Comparison of ENCODE assay signal across 1 cellular context in the genomic region with DNA sequence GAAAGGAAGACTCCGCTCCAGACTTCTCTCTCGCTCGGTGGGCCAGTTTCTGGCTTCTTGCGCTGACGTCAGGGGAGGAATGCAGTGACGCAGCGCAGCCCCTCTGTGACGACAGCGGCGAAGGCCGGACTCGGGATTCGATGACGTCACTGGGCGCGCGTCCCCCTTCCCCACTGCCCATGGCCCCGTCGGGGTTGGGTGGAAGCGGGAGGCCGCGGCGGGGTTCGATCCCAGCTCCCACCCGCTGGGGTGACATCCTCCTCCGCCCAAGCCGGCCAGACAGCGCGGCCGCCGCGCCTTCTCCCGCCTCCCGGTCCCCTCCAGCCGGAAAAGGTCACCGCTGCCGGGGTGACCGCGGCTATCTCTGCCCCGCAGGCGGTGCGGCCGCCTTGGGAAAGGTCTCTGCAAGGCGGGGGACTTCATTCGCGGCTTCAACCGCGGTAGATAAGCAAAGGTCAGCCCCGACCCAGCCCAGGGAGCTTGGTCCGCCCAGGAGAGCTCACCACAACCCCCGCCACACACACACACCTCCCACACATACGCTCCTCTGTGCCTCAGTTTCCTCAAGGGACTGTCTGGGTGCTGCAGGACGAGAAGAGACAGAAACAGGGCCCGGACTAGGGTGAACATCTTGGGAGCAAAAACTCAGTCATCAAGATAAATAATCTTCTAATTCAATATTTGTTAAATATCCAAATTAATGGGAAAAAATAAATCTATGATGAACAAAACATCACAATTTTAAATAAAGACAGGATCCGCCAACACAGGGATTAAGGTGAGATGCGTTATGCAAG.
TF ChIP-seq lines count a peak whose summit lies in the region.

No MANE protein-coding gene starts in this region.

TF ChIP-seq in GM12878, 131 proteins besides CTCF, POLR2A, EP300 and RAD21 (continued from another document):
- TF ChIP-seq ZNF687 (IDR thresholded peaks at IDR 0.05) (peak; percentile 82; the same call in 1 of the 2 replicates), HCFC1 (IDR thresholded peaks at IDR 0.05; ENCODE audit: low read length) (no peak), TARDBP (IDR thresholded peaks at IDR 0.05; ENCODE audit: borderline replicate concordance) (no peak; the same call in 1 of the 2 replicates), TCF7 (IDR thresholded peaks at IDR 0.05; ENCODE audit: borderline replicate concordance) (no peak), ZNF274 (IDR thresholded peaks at IDR 0.05; ENCODE audit: insufficient read depth, insufficient read length) (no peak), NRF1 (conservative IDR thresholded peaks at IDR 0.05; ENCODE audit: low read depth, low read length) (no peak), CBX3 (IDR thresholded peaks at IDR 0.05; ENCODE audit: borderline replicate concordance, low read depth) (no peak), POU2F2 (IDR thresholded peaks at IDR 0.05; ENCODE audit: borderline replicate concordance, low read depth, low read length) (no peak; the same call in 2 of the 3 replicates), DPF2 (IDR thresholded peaks at IDR 0.05) (no peak), RUNX3 (IDR thresholded peaks at IDR 0.05; ENCODE audit: low read length) (peak; percentile 30), RAD51 (IDR thresholded peaks at IDR 0.05) (no peak), PAX5 (IDR thresholded peaks at IDR 0.05; ENCODE audit: borderline replicate concordance, low read depth, low read length) (0 out of 2 replicates have a peak, but pooled peaks have one; percentile 16), POLR2AphosphoS5 (IDR thresholded peaks at IDR 0.05; ENCODE audit: low read length) (no peak), SUZ12 (IDR thresholded peaks at IDR 0.05; ENCODE audit: unreplicated experiment) (no peak), ASH2L (IDR thresholded peaks at IDR 0.05; ENCODE audit: borderline replicate concordance, low read depth) (no peak), YY1 (IDR thresholded peaks at IDR 0.05; ENCODE audit: low read depth, low read length) (peak; percentile 80), HDGF (IDR thresholded peaks at IDR 0.05) (no peak; the same call in 1 of the 2 replicates), IRF4 (IDR thresholded peaks at IDR 0.05; ENCODE audit: low read depth, low read length) (peak; percentile 70; the same call in 1 of the 2 replicates), MYC (IDR thresholded peaks at IDR 0.05; ENCODE audit: insufficient read depth, insufficient read length, insufficient replicate concordance, low read length, severe bottlenecking) (peak; percentile 18), ZNF24 (IDR thresholded peaks at IDR 0.05) (peak; percentile 67; the same call in 1 of the 2 replicates), STAT1 (conservative IDR thresholded peaks at IDR 0.05) (peak; percentile 15), CEBPB (IDR thresholded peaks at IDR 0.05; ENCODE audit: borderline replicate concordance in 1 of 2, low read depth in 2 of 2, low read length in 2 of 2) (no peak), NR2F1 (conservative IDR thresholded peaks at IDR 0.05) (peak; percentile 95), SREBF2 (IDR thresholded peaks at IDR 0.05; ENCODE audit: low read length) (no peak), BMI1 (IDR thresholded peaks at IDR 0.05; ENCODE audit: borderline replicate concordance) (no peak), NFIC (IDR thresholded peaks at IDR 0.05; ENCODE audit: low read depth, low read length) (no peak), JUND (IDR thresholded peaks at IDR 0.05; ENCODE audit: low read depth, low read length) (peak; percentile 94), ZNF217 (IDR thresholded peaks at IDR 0.05) (peak; percentile 90; the same call in 1 of the 2 replicates), HDAC2 (IDR thresholded peaks at IDR 0.05) (no peak), RB1 (IDR thresholded peaks at IDR 0.05; ENCODE audit: borderline replicate concordance) (no peak), ZBED1 (IDR thresholded peaks at IDR 0.05; ENCODE audit: borderline replicate concordance) (no peak), TAF1 (IDR thresholded peaks at IDR 0.05; ENCODE audit: borderline replicate concordance, low read depth, low read length) (no peak), JUNB (IDR thresholded peaks at IDR 0.05) (peak; percentile 12; the same call in 1 of the 2 replicates), NFYA (IDR thresholded peaks at IDR 0.05; ENCODE audit: borderline replicate concordance, low read depth, low read length) (no peak)
- TF ChIP-seq, protein P1, sequence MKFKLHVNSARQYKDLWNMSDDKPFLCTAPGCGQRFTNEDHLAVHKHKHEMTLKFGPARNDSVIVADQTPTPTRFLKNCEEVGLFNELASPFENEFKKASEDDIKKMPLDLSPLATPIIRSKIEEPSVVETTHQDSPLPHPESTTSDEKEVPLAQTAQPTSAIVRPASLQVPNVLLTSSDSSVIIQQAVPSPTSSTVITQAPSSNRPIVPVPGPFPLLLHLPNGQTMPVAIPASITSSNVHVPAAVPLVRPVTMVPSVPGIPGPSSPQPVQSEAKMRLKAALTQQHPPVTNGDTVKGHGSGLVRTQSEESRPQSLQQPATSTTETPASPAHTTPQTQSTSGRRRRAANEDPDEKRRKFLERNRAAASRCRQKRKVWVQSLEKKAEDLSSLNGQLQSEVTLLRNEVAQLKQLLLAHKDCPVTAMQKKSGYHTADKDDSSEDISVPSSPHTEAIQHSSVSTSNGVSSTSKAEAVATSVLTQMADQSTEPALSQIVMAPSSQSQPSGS (IDR thresholded peaks at IDR 0.05; ENCODE audit: low read length) = peak; percentile 99
- TF ChIP-seq, protein P2, sequence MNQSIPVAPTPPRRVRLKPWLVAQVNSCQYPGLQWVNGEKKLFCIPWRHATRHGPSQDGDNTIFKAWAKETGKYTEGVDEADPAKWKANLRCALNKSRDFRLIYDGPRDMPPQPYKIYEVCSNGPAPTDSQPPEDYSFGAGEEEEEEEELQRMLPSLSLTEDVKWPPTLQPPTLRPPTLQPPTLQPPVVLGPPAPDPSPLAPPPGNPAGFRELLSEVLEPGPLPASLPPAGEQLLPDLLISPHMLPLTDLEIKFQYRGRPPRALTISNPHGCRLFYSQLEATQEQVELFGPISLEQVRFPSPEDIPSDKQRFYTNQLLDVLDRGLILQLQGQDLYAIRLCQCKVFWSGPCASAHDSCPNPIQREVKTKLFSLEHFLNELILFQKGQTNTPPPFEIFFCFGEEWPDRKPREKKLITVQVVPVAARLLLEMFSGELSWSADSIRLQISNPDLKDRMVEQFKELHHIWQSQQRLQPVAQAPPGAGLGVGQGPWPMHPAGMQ (IDR thresholded peaks at IDR 0.05; ENCODE audit: borderline replicate concordance) = no peak
- TF ChIP-seq, protein P3, sequence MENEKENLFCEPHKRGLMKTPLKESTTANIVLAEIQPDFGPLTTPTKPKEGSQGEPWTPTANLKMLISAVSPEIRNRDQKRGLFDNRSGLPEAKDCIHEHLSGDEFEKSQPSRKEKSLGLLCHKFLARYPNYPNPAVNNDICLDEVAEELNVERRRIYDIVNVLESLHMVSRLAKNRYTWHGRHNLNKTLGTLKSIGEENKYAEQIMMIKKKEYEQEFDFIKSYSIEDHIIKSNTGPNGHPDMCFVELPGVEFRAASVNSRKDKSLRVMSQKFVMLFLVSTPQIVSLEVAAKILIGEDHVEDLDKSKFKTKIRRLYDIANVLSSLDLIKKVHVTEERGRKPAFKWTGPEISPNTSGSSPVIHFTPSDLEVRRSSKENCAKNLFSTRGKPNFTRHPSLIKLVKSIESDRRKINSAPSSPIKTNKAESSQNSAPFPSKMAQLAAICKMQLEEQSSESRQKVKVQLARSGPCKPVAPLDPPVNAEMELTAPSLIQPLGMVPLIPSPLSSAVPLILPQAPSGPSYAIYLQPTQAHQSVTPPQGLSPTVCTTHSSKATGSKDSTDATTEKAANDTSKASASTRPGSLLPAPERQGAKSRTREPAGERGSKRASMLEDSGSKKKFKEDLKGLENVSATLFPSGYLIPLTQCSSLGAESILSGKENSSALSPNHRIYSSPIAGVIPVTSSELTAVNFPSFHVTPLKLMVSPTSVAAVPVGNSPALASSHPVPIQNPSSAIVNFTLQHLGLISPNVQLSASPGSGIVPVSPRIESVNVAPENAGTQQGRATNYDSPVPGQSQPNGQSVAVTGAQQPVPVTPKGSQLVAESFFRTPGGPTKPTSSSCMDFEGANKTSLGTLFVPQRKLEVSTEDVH (IDR thresholded peaks at IDR 0.05; ENCODE audit: low read depth, partially characterized antibody) = no peak
